ENCODE assay signal across 8 cellular contexts in the genomic region with DNA sequence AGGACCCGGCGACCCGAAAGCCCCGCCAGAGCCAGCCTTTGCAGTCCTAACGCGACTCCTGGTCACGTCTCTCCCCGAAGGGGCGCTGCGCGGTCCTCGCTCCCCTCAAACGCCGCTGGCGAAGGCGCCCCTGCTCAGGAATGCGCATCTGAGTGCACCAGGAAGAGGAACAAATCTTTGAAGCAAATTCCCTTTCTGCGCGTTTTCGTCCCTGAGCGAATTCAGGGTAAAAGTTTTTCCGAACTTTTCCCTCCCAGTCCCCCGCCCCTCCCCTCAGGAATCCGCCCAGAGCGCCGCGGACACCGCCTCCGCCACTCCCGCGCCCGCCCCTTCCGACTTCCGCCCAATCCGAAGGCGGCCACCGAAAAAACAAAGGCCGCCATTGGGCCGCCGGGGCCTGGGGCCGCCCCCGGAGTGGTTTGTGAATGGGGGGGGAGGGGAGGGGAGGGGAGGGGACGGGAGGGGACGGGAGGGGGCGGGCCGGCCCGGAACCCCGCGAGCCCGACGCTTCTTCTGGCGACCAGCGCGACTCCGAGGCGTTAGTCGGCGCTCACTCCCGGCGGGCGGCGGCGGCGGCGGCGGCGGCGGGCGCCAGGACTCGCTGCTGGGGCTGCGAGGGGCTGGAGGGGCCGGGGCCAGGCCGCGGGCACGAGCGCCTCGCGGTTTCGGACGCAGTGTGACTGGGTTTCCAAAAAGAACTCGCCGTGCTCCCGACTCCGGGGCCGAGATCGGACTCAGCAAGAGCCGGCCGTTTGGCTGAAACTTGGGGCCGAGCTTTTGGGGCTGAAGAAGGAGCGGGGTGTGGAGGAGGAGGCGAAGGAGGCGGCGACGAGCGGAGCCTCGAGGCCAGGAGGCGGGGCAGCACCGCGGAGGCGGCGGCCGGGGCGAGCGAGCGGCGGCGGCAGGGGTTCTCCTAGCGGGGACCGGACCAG. TPM values are rescaled to one million over a fixed set of nuclear protein-coding genes. Genes with fewer than 3 reads are reported as not detected.
DNase-seq lines count a peak whose midpoint lies in the region; ATAC-seq and TF ChIP-seq lines count a peak whose summit lies in the region.

A gene (plus strand): TSS at position 539 of the 932 bp plus-strand sequence. CDS start 793 bp downstream, outside the sequence.

- peak within 1 kb of the TSS; percentile 77 for H3K4me3 Mint-ChIP-seq in activated CD8-positive, alpha-beta T cell treated with anti-CD3 and anti-CD28 coated beads for 36 hours

- peaks cover 0 to 7% of the 10 kb centered on the region in 2 donors for H3K9me3 ChIP-seq in lung (ENCODE audit: control insufficient read depth in 2 of 2, insufficient read depth in 1 of 2, low read length in 1 of 2)

- DNase-seq in AML-193 (lab: John Stamatoyannopoulos, UW) (peak; percentile 77 to 81), NCI-H526 (lab: John Stamatoyannopoulos, UW) (peak; percentile 51 to 88), ecto neural progenitor cell (ENCODE audit: low spot score) (peak; percentile 96), lung (ENCODE audit: low spot score) (peak; percentile 94)
- DNase-seq in activated CD8-positive, alpha-beta T cell treated with anti-CD3 and anti-CD28 coated beads for 36 hours, result peak; percentile 87
- DNase-seq in stimulated activated CD4-positive, alpha-beta T cell treated with anti-CD3 and anti-CD28 coated beads, TNF-alpha, amount 100 ng/mL, for 1 hour (ENCODE audit: low read depth in 3 of 3, low spot score in 1 of 3), result peak; percentile 62 to 74 (median 65)

- H3K36me3 Mint-ChIP-seq in activated CD8-positive, alpha-beta T cell treated with anti-CD3 and anti-CD28 coated beads for 36 hours (ENCODE audit: low read depth), result no peaks in the 10 kb centered on the region

- intact Hi-C loops in activated CD8-positive, alpha-beta T cell treated with anti-CD3 and anti-CD28 coated beads for 36 hours (cut with micrococcal nuclease), result no loop called here

- ATAC-seq in GM18907 (IDR thresholded peaks at IDR 0.05; ENCODE audit: unreplicated experiment) (peak; percentile 85), HG03159 (IDR thresholded peaks at IDR 0.05; ENCODE audit: unreplicated experiment) (peak; percentile 80), lung (ENCODE audit: insufficient read depth, low FRiP score) (peak; percentile 92)
- ATAC-seq in activated CD8-positive, alpha-beta T cell treated with anti-CD3 and anti-CD28 coated beads for 36 hours, result peak; percentile 81

- WGBS in lung, 2 donors, result 1% methylated on average over 71 to 108 of the region's 109 CpGs

- H3K27me3 ChIP-seq in lung (ENCODE audit: control insufficient read depth, insufficient read depth), result no peaks in the 10 kb centered on the region

- POLR2A ChIA-PET in activated CD8-positive, alpha-beta T cell treated with anti-CD3 and anti-CD28 coated beads for 36 hours (lab: Charles Lee), result interaction anchor here (0.6 kb wide), 1 partner anchor 936 kb away, joined by 3 read pairs; no protein-coding TSS in a partner anchor

- TF ChIP-seq CTCF in activated CD8-positive, alpha-beta T cell treated with anti-CD3 and anti-CD28 coated beads for 36 hours (IDR thresholded peaks at IDR 0.05), result no peak
- TF ChIP-seq CTCF in lung (IDR thresholded peaks at IDR 0.05; ENCODE audit: control extremely low read depth, extremely low read depth), result no peak

- peaks cover 6% of the 10 kb centered on the region for H3K4me1 Mint-ChIP-seq in activated CD8-positive, alpha-beta T cell treated with anti-CD3 and anti-CD28 coated beads for 36 hours (ENCODE audit: low read depth)

- CTCF ChIA-PET in activated CD8-positive, alpha-beta T cell treated with anti-CD3 and anti-CD28 coated beads for 36 hours (lab: Charles Lee), result no interaction called here

- peak within 1 kb of the TSS; percentile 75 to 98 for H3K27ac ChIP-seq in lung (ENCODE audit: low read depth in 1 of 2, low read length in 1 of 2)

- H3K27ac Mint-ChIP-seq in activated CD8-positive, alpha-beta T cell treated with anti-CD3 and anti-CD28 coated beads for 36 hours, result peak within 1 kb of the TSS; percentile 14

- peaks cover 21% of the 10 kb centered on the region for H3K27me3 Mint-ChIP-seq in activated CD8-positive, alpha-beta T cell treated with anti-CD3 and anti-CD28 coated beads for 36 hours

- peak within 1 kb of the TSS; percentile 65 for H3K4me3 ChIP-seq in lung

- H3K9me3 Mint-ChIP-seq in activated CD8-positive, alpha-beta T cell treated with anti-CD3 and anti-CD28 coated beads for 36 hours, result no peaks in the 10 kb centered on the region

- no peaks in the 10 kb centered on the region for H3K36me3 ChIP-seq in lung (ENCODE audit: control insufficient read depth in 2 of 2, insufficient read depth in 2 of 2, low read length in 2 of 2)

- peaks cover 0 to 19% of the 10 kb centered on the region in 2 donors for H3K4me1 ChIP-seq in lung (ENCODE audit: control insufficient read depth in 2 of 2, insufficient read depth in 2 of 2, low read length in 2 of 2)

RNA-seq across cellular contexts. Expression of the gene that starts here (rescaled TPM):
- under 1 TPM; 0.65 to 0.70 TPM for total RNA-seq in activated CD8-positive, alpha-beta T cell treated with anti-CD3 and anti-CD28 coated beads for 36 hours
- 10 to 100 TPM; 12.1 to 31.7 TPM for total RNA-seq in lung
- 1 to 10 TPM; 3.9 to 4.4 TPM for polyA plus RNA-seq in lung

Comparison
In these comparisons a context has a peak if more than half of its experiments do, and no peak if none do; other contexts are left out.
1. Peak in every context shown above with its lines: DNase-seq, ATAC-seq, H3K4me3 ChIP-seq and H3K27ac ChIP-seq.
2. RNA of the gene that starts here (total RNA-seq): 12.1 to 31.7 TPM in lung; 0.65 to 0.70 TPM in activated CD8-positive, alpha-beta T cell treated with anti-CD3 and anti-CD28 coated beads for 36 hours; every median in the first group is over 4 times any median in the second.
3. Peak in DNase-seq and ATAC-seq in activated CD8-positive, alpha-beta T cell treated with anti-CD3 and anti-CD28 coated beads for 36 hours; RNA of the gene not detected or under 1 TPM.